ENCODE assay signal across 25 cellular contexts in genomic region chr11:86795962-86796361, GRCh38. TPM values are rescaled to one million over a fixed set of nuclear protein-coding genes. Genes with fewer than 3 reads are reported as not detected.
DNase-seq lines count a peak whose midpoint lies in the region; ATAC-seq, FAIRE-seq and TF ChIP-seq lines count a peak whose summit lies in the region.
"Had no signal": no experiment of that assay in that cellular context is flagged by ENCODE, and none has a peak within 500 bp of the region (broad histone marks: within the 10 kb centered on the region; RNA-seq: fewer than 3 reads in every experiment).

No MANE protein-coding gene starts in this region.

- dilution Hi-C loops in endothelial cell of umbilical vein (cut with MboI; ENCODE audit: extremely low pct_ligation_motif_present, low sequenced_read_pairs) = no loop called here

- CTCF ChIA-PET in SK-N-SH (lab: Yijun Ruan, JAX) (no interaction called here), endothelial cell of umbilical vein (lab: Charles Lee) (interaction anchor here (0.8 to 1.3 kb wide), 5 partner anchors 9 to 312 kb away, joined by 3 to 8 read pairs (median 3); no protein-coding TSS in a partner anchor)

- ATAC-seq in HG02973 (IDR thresholded peaks at IDR 0.05; ENCODE audit: unreplicated experiment) (no peak), right cardiac atrium (no peak)
- ATAC-seq: CD8-positive, alpha-beta T cell had no signal

- TF ChIP-seq EP300 in SK-N-SH (IDR thresholded peaks at IDR 0.05; ENCODE audit: borderline replicate concordance in 1 of 2, low read depth in 1 of 2, low read length in 1 of 2) = no peak

- H3K9me1 ChIP-seq in endothelial cell of umbilical vein (replicated peaks; ENCODE audit: control insufficient read depth, extremely low read depth, insufficient read depth, low read length) = no peaks in the 10 kb centered on the region

- no peak for TF ChIP-seq POLR2A in endothelial cell of umbilical vein (IDR thresholded peaks at IDR 0.05; ENCODE audit: low read depth, low read length)

- no peaks in the 10 kb centered on the region for H3K9me2 ChIP-seq in SK-N-SH

- TF ChIP-seq CTCF in SK-N-SH (IDR thresholded peaks at IDR 0.05) (no peak), endothelial cell of umbilical vein (IDR thresholded peaks at IDR 0.05; ENCODE audit: extremely low read depth in 1 of 2, insufficient read depth in 1 of 2, low read depth in 1 of 2, low read length in 2 of 2) (no peak), osteoblast (IDR thresholded peaks at IDR 0.05; ENCODE audit: extremely low read depth, low read depth, low read length) (no peak), smooth muscle cell (IDR thresholded peaks at IDR 0.05; ENCODE audit: borderline replicate concordance, insufficient read depth, poor library complexity, severe bottlenecking) (no peak)

- H3K79me2 ChIP-seq in SK-N-SH (ENCODE audit: insufficient read depth) (peaks cover 16% of the 10 kb centered on the region), endothelial cell of umbilical vein (ENCODE audit: control insufficient read depth, insufficient read depth, low read length) (peaks cover 11% of the 10 kb centered on the region), osteoblast (ENCODE audit: insufficient read depth, low read length) (peaks cover 5% of the 10 kb centered on the region), smooth muscle cell (ENCODE audit: low read depth) (peaks cover 5% of the 10 kb centered on the region)

- H3K9me3 ChIP-seq in SK-N-SH = no peaks in the 10 kb centered on the region
- no peaks in the 10 kb centered on the region for H3K9me3 ChIP-seq in endothelial cell of umbilical vein (replicated peaks; ENCODE audit: control insufficient read depth, insufficient read depth, low read length)
- H3K9me3 ChIP-seq in osteoblast (ENCODE audit: low read depth, low read length) = no peaks in the 10 kb centered on the region
- no peaks in the 10 kb centered on the region for H3K9me3 ChIP-seq in right cardiac atrium (ENCODE audit: control insufficient read depth, low read length)
- H3K9me3 ChIP-seq in smooth muscle cell (replicated peaks; ENCODE audit: low read depth) = no peaks in the 10 kb centered on the region
- H3K9me3 ChIP-seq: esophagus squamous epithelium, upper lobe of left lung had no signal

- H3K4me3 ChIP-seq in SK-N-SH (ENCODE audit: low read depth in 2 of 2, low read length in 1 of 2) (no peak overlapping the region), endothelial cell of umbilical vein (replicated peaks in 1 of 3; ENCODE audit: insufficient read depth in 1 of 3, low read depth in 1 of 3, low read length in 3 of 3) (no peak overlapping the region), osteoblast (ENCODE audit: insufficient read depth, low read length) (no peak overlapping the region), right cardiac atrium (ENCODE audit: low read length) (no peak overlapping the region), smooth muscle cell (no peak overlapping the region)
- H3K4me3 ChIP-seq: esophagus squamous epithelium, upper lobe of left lung had no signal

- H3K4me2 ChIP-seq in SK-N-SH (no peak overlapping the region), endothelial cell of umbilical vein (ENCODE audit: insufficient read depth, low read length) (no peak overlapping the region), osteoblast (ENCODE audit: insufficient read depth, low read length) (no peak overlapping the region), smooth muscle cell (no peak overlapping the region)

- intact Hi-C loops in endothelial cell of umbilical vein (cut with micrococcal nuclease) (loop anchor here (1.0 to 2.0 kb wide), 2 partner anchors 29 to 53 kb away; no protein-coding TSS in a partner anchor), right cardiac atrium (cut with DNase I) (loop anchor here in 1 of 4 donors (5.0 kb wide), 1 partner anchor 189 kb away; no protein-coding TSS in a partner anchor)

- BruUV-seq in endothelial cell of umbilical vein (replicated peaks; lab: Mats Ljungman, UMichigan) = no TSS peak

- DNase-seq in HT-29 (ENCODE audit: low spot score) = peak; percentile 34
- no peak for DNase-seq in SK-N-SH
- peak; percentile 85 for DNase-seq in endothelial cell of umbilical vein (ENCODE audit: low read depth, low spot score)
- DNase-seq in osteoblast (ENCODE audit: insufficient read length, low spot score, missing footprints) = no peak
- DNase-seq in mesenteric fat pad (ENCODE audit: low spot score) = no peak
- no peak for DNase-seq in right cardiac atrium
- no peak for DNase-seq in smooth muscle cell (lab: John Stamatoyannopoulos, UW; ENCODE audit: unreplicated experiment)
- DNase-seq: activated B cell treated with CpG ODN at 0.5 μM for 24 hours; activated CD4-positive, alpha-beta memory T cell treated with anti-CD3 and anti-CD28 coated beads for 36 hours; activated naive CD8-positive, alpha-beta T cell treated with anti-CD3 and anti-CD28 coated beads for 36 hours; CD8-positive, alpha-beta T cell; DMS79; effector CD8-positive, alpha-beta T cell; esophagus squamous epithelium; islet precursor cell; KG1; NCI-H1436 treated with DMSO at 0.1 percent for 48 hours; NCI-H2171 treated with DMSO at 0.1 percent for 48 hours; NCI-H524 treated with DMSO at 0.1 percent for 48 hours; posterior cingulate gyrus; small intestine; substantia nigra had no signal

- H3K27ac ChIP-seq in SK-N-SH (ENCODE audit: low read depth in 2 of 2, low read length in 1 of 2) (peak overlapping the region in 1 of 2 experiments; percentile 48; a peak in 3 of 4 replicates), endothelial cell of umbilical vein (ENCODE audit: insufficient read depth, low read depth, low read length) (peak overlapping the region; percentile 44), osteoblast (ENCODE audit: low read depth, low read length) (no peak overlapping the region), right cardiac atrium (ENCODE audit: low read length) (no peak overlapping the region), smooth muscle cell (ENCODE audit: low read depth) (no peak overlapping the region)
- H3K27ac ChIP-seq: esophagus squamous epithelium, upper lobe of left lung had no signal

- FAIRE-seq in endothelial cell of umbilical vein (lab: Jason Lieb, UNC) = peak; percentile 43
- FAIRE-seq: H54, small intestine had no signal

- H3K36me3 ChIP-seq in SK-N-SH (replicated peaks in 1 of 2; ENCODE audit: control insufficient read depth in 1 of 2, insufficient read depth in 2 of 2, low read length in 1 of 2) (no peaks in the 10 kb centered on the region), endothelial cell of umbilical vein (ENCODE audit: control insufficient read depth in 2 of 2, extremely low read depth in 1 of 2, insufficient read depth in 2 of 2, low read length in 2 of 2) (no peaks in the 10 kb centered on the region), osteoblast (ENCODE audit: insufficient read depth, low read length) (no peaks in the 10 kb centered on the region), smooth muscle cell (ENCODE audit: low read depth) (no peaks in the 10 kb centered on the region)
- H3K36me3 ChIP-seq: esophagus squamous epithelium, upper lobe of left lung had no signal

- TF ChIP-seq RAD21 in SK-N-SH (IDR thresholded peaks at IDR 0.05; ENCODE audit: low read length) = no peak

- H3K9ac ChIP-seq in SK-N-SH (no peak overlapping the region), endothelial cell of umbilical vein (replicated peaks; ENCODE audit: extremely low read depth, insufficient read depth, low read length) (no peak overlapping the region), smooth muscle cell (ENCODE audit: low read depth) (no peak overlapping the region)

- POLR2A ChIA-PET in SK-N-SH (lab: Yijun Ruan, JAX) (no interaction called here), endothelial cell of umbilical vein (lab: Charles Lee) (no interaction called here)

- peak overlapping the region; percentile 63; the same call in 1 of the 2 replicates for H2AFZ ChIP-seq in SK-N-SH (ENCODE audit: low read depth)
- H2AFZ ChIP-seq in endothelial cell of umbilical vein (ENCODE audit: low read depth, low read length) = no peak overlapping the region
- peak overlapping the region; percentile 10 for H2AFZ ChIP-seq in osteoblast (ENCODE audit: low read length)
- no peak overlapping the region for H2AFZ ChIP-seq in smooth muscle cell (ENCODE audit: low read depth)

- H4K20me1 ChIP-seq in SK-N-SH (ENCODE audit: insufficient read depth) = no peaks in the 10 kb centered on the region
- H4K20me1 ChIP-seq in endothelial cell of umbilical vein (replicated peaks; ENCODE audit: control insufficient read depth, extremely low read depth, insufficient read depth, low read length) = no peaks in the 10 kb centered on the region
- no peaks in the 10 kb centered on the region for H4K20me1 ChIP-seq in osteoblast (ENCODE audit: insufficient read depth, low read length)
- no peaks in the 10 kb centered on the region for H4K20me1 ChIP-seq in smooth muscle cell (ENCODE audit: low read depth)

- H3K27me3 ChIP-seq in SK-N-SH (ENCODE audit: insufficient read depth) = no peaks in the 10 kb centered on the region
- H3K27me3 ChIP-seq in endothelial cell of umbilical vein (ENCODE audit: control insufficient read depth in 2 of 2, insufficient read depth in 2 of 2, low read length in 2 of 2) = no peaks in the 10 kb centered on the region
- H3K27me3 ChIP-seq in osteoblast (ENCODE audit: insufficient read depth, low read length) = no peaks in the 10 kb centered on the region
- no peaks in the 10 kb centered on the region for H3K27me3 ChIP-seq in right cardiac atrium (ENCODE audit: control insufficient read depth, insufficient read depth)
- H3K27me3 ChIP-seq in smooth muscle cell (ENCODE audit: low read depth) = no peaks in the 10 kb centered on the region
- H3K27me3 ChIP-seq: upper lobe of left lung had no signal

- peaks cover 5 to 9% of the 10 kb centered on the region in 2 experiments; a peak in 3 of 4 replicates for H3K4me1 ChIP-seq in SK-N-SH (ENCODE audit: control insufficient read depth in 1 of 2, insufficient read depth in 2 of 2, low read depth in 1 of 2, low read length in 1 of 2)
- peaks cover 12% of the 10 kb centered on the region for H3K4me1 ChIP-seq in endothelial cell of umbilical vein (ENCODE audit: control insufficient read depth, extremely low read depth, insufficient read depth, low read length)
- H3K4me1 ChIP-seq in osteoblast (ENCODE audit: insufficient read depth, low read length) = peaks cover 12% of the 10 kb centered on the region
- peaks cover 3% of the 10 kb centered on the region for H3K4me1 ChIP-seq in right cardiac atrium (ENCODE audit: control insufficient read depth, insufficient read depth, low read length)
- peaks cover 13% of the 10 kb centered on the region for H3K4me1 ChIP-seq in smooth muscle cell (ENCODE audit: low read depth)

- 55% methylated on average over 3 of the region's 3 CpGs for WGBS in SK-N-SH (ENCODE audit: low lambda C conversion rate)
- 69% methylated on average over 3 of the region's 3 CpGs for WGBS in right cardiac atrium
- WGBS in smooth muscle cell (ENCODE audit: low lambda C conversion rate) = 66% methylated on average over 3 of the region's 3 CpGs

- peaks cover 19% of the 10 kb centered on the region for H3F3A ChIP-seq in SK-N-SH (replicated peaks; ENCODE audit: insufficient read depth)
- peaks cover 18% of the 10 kb centered on the region for H3F3A ChIP-seq in smooth muscle cell (ENCODE audit: low read depth)

RNA-seq across cellular contexts. Expression of gene PRSS23, which starts 4.4 kb away (rescaled TPM):
- total RNA-seq in HT-29 (2014; rRNA removed; shearing (Covaris generic)) = 13.9 and 14.2 TPM in 2 replicates
- 326 and 429 TPM in 2 replicates for polyA plus RNA-seq in SK-N-SH (2012; rRNA removed)
- 346 and 361 TPM in 2 replicates for polyA plus RNA-seq in SK-N-SH (2012; cell fraction: cytosol; rRNA removed)
- 89.2 and 204 TPM in 2 replicates for polyA plus RNA-seq in SK-N-SH (2012; cell fraction: nucleus; rRNA removed)
- total RNA-seq in endothelial cell of umbilical vein = 240 and 278 TPM in 2 replicates
- polyA plus RNA-seq in endothelial cell of umbilical vein = 146 and 161 TPM in 2 replicates
- 203 and 208 TPM in 2 replicates for polyA plus RNA-seq in endothelial cell of umbilical vein (2011; cell fraction: cytosol; rRNA removed)
- 125 and 127 TPM in 2 replicates for polyA plus RNA-seq in endothelial cell of umbilical vein (2011; cell fraction: nucleus; rRNA removed)
- polyA plus RNA-seq in endothelial cell of umbilical vein (2012) = 434 and 459 TPM in 2 replicates
- 298 and 340 TPM in 2 replicates for polyA minus RNA-seq in endothelial cell of umbilical vein
- 250 TPM for polyA minus RNA-seq in endothelial cell of umbilical vein (2011; cell fraction: cytosol; rRNA and poly(A)+ RNA removed)
- polyA minus RNA-seq in endothelial cell of umbilical vein (2011; cell fraction: nucleus; rRNA and poly(A)+ RNA removed) = 104 and 133 TPM in 2 replicates
- 826 and 895 TPM in 2 replicates for total RNA-seq in osteoblast
- 66.5 TPM for total RNA-seq in mesenteric fat pad
- 10 to 100 TPM; 14.5 to 79.9 (median 28.5) TPM for total RNA-seq in right cardiac atrium
- 19.7 TPM for polyA plus RNA-seq in right cardiac atrium
- 123 and 132 TPM in 2 replicates for total RNA-seq in smooth muscle cell
- 156 and 223 TPM in 2 replicates for polyA plus RNA-seq in smooth muscle cell
- total RNA-seq: activated B cell treated with CpG ODN at 0.5 μM for 24 hours had no signal

Comparison
In these comparisons a context has a peak if more than half of its experiments do, and no peak if none do; other contexts are left out.
1. DNase-seq: peak in HT-29 (single experiment) and endothelial cell of umbilical vein (single experiment); none in SK-N-SH (single experiment), osteoblast (single experiment), mesenteric fat pad (single experiment), right cardiac atrium (0 of 3) and smooth muscle cell (single experiment).
2. H2AFZ ChIP-seq: peak in SK-N-SH (single experiment) and osteoblast (single experiment); none in endothelial cell of umbilical vein (single experiment) and smooth muscle cell (single experiment).